In genomic region chr5:132474131-132474723, GRCh38 we compare ENCODE assay signal across 14 cellular contexts. TPM values are rescaled to one million over a fixed set of nuclear protein-coding genes. Genes with fewer than 3 reads are reported as not detected.
DNase-seq lines count a peak whose midpoint lies in the region; TF ChIP-seq lines count a peak whose summit lies in the region.
"Had no signal": no experiment of that assay in that cellular context is flagged by ENCODE, and none has a peak within 500 bp of the region (broad histone marks: within the 10 kb centered on the region; RNA-seq: fewer than 3 reads in every experiment).

No MANE protein-coding gene starts in this region.

- H3K36me3 ChIP-seq in WERI-Rb-1 (no peaks in the 10 kb centered on the region), esophagus muscularis mucosa (peaks cover 0 to 14% (median 7%) of the 10 kb centered on the region in 4 donors)

- H3K4me3 ChIP-seq in WERI-Rb-1 (ENCODE audit: low read depth, low read length) (no peak overlapping the region), esophagus muscularis mucosa (no peak overlapping the region), skin epidermis (no peak overlapping the region)

- H3K9me3 ChIP-seq in WERI-Rb-1 (ENCODE audit: severe bottlenecking), result no peaks in the 10 kb centered on the region
- no peaks in the 10 kb centered on the region for H3K9me3 ChIP-seq in esophagus muscularis mucosa

- TF ChIP-seq CTCF in WERI-Rb-1 (IDR thresholded peaks at IDR 0.05; ENCODE audit: low read depth, low read length) (no peak), esophagus muscularis mucosa (IDR thresholded peaks at IDR 0.05) (no peak)

- peaks cover 43 to 72% (median 59%) of the 10 kb centered on the region in 4 donors for H3K4me1 ChIP-seq in esophagus muscularis mucosa

- 92% methylated on average over 3 of the region's 3 CpGs for whole genome bisulfite sequencing in esophagus muscularis mucosa

- no peaks in the 10 kb centered on the region for H3K27me3 ChIP-seq in WERI-Rb-1 (ENCODE audit: insufficient read depth, low read depth, severe bottlenecking)
- no peaks in the 10 kb centered on the region for H3K27me3 ChIP-seq in esophagus muscularis mucosa
- H3K27me3 ChIP-seq: foreskin keratinocyte had no signal

- intact Hi-C loops in esophagus muscularis mucosa (cut with DNase I), result no loop called here

- H3K27ac ChIP-seq in WERI-Rb-1 (peak overlapping the region; percentile 28), esophagus muscularis mucosa (replicated peaks in 1 of 4) (peak overlapping the region in 3 of 4 donors; percentile 10 to 80 (median 65)), skin epidermis (peak overlapping the region in 13 of 21 experiments; percentile 7 to 87 (median 69))
- H3K27ac ChIP-seq: 22Rv1, foreskin keratinocyte, parathyroid adenoma had no signal

- no peak for TF ChIP-seq POLR2A in esophagus muscularis mucosa (IDR thresholded peaks at IDR 0.05; ENCODE audit: low read depth)

- DNase-seq in NCI-H82 (lab: John Stamatoyannopoulos, UW), result peak; percentile 65
- no peak for DNase-seq in NCI-H82 treated with DMSO at 0.1 percent for 48 hours (lab: John Stamatoyannopoulos, UW; ENCODE audit: unreplicated experiment)
- DNase-seq in WERI-Rb-1, result no peak
- DNase-seq in esophagus muscularis mucosa (ENCODE audit: extremely low spot score), result no peak
- no peak for DNase-seq in 8988T
- DNase-seq in NCI-H187 (lab: John Stamatoyannopoulos, UW), result no peak
- DNase-seq in hepatic stellate cell (ENCODE audit: low spot score), result no peak
- DNase-seq: foreskin keratinocyte; NCI-H2227 treated with DMSO at 0.1 percent for 48 hours; stimulated activated CD4-positive, alpha-beta T cell treated with anti-CD3 and anti-CD28 coated beads, Interleukin-4, amount 100 ng/mL, for 1 hour; substantia nigra had no signal

- no peak for TF ChIP-seq EP300 in esophagus muscularis mucosa (IDR thresholded peaks at IDR 0.05)

RNA-seq across cellular contexts. Expression of gene IRF1, which starts 16.3 kb away (rescaled TPM):
- total RNA-seq in esophagus muscularis mucosa, result 100 to 1,000 TPM in 1 of 4 donors, 10 to 100 TPM in 3; 20.6 to 289 (median 29.6) TPM
